ENCODE assay signal across 14 cellular contexts in genomic region chr1:204487256-204487615, GRCh38.
"Had no signal": no experiment of that assay in that cellular context is flagged by ENCODE, and none has a peak within 500 bp of the region (broad histone marks: within the 10 kb centered on the region; RNA-seq: fewer than 3 reads in every experiment).

No MANE protein-coding gene starts in this region.

- H3K4me3 Mint-ChIP-seq: activated naive CD8-positive, alpha-beta T cell; activated T-helper 1 cell treated with anti-CD3 and anti-CD28 coated beads, Interleukin-12 subunit alpha, Interleukin-12 subunit beta, Interleukin-2, Interleukin-4 antibody, amounts not matched to agents 30 ng/mL and 10 ng/mL and 1 ng/mL, durations not matched to agents 14 hours and 24 hours and 36 hours; neural crest cell; stimulated activated naive CD8-positive, alpha-beta T cell treated with anti-CD3 and anti-CD28 coated beads, Interleukin-15, Interleukin-2, amounts not matched to agents 100 ng/mL and 50 ng/mL, for 24 hours had no signal

- H3K9me3 Mint-ChIP-seq: activated T-helper 1 cell treated with anti-CD3 and anti-CD28 coated beads, Interleukin-12 subunit alpha, Interleukin-12 subunit beta, Interleukin-2, Interleukin-4 antibody, amounts not matched to agents 30 ng/mL and 10 ng/mL and 1 ng/mL, durations not matched to agents 14 hours and 24 hours and 36 hours; brain; neural crest cell; stimulated activated naive CD8-positive, alpha-beta T cell treated with anti-CD3 and anti-CD28 coated beads, Interleukin-15, Interleukin-2, amounts not matched to agents 100 ng/mL and 50 ng/mL, for 24 hours had no signal

- H3K27ac Mint-ChIP-seq: activated naive CD8-positive, alpha-beta T cell; activated T-helper 1 cell treated with anti-CD3 and anti-CD28 coated beads, Interleukin-12 subunit alpha, Interleukin-12 subunit beta, Interleukin-2, Interleukin-4 antibody, amounts not matched to agents 30 ng/mL and 10 ng/mL and 1 ng/mL, durations not matched to agents 14 hours and 24 hours and 36 hours; stimulated activated naive CD8-positive, alpha-beta T cell treated with anti-CD3 and anti-CD28 coated beads, Interleukin-15, Interleukin-2, amounts not matched to agents 100 ng/mL and 50 ng/mL, for 24 hours had no signal

- DNase-seq: activated CD4-positive, alpha-beta T cell treated with anti-CD3 and anti-CD28 coated beads, Interleukin-2, amount 50 U/mL, for 4 hours; caudate nucleus; dorsolateral prefrontal cortex; foreskin keratinocyte; head of caudate nucleus; left lung; T-helper 2 cell; transverse colon; uterus had no signal

- H3K27me3 Mint-ChIP-seq: activated naive CD8-positive, alpha-beta T cell; stimulated activated naive CD8-positive, alpha-beta T cell treated with anti-CD3 and anti-CD28 coated beads, Interleukin-15, Interleukin-2, amounts not matched to agents 100 ng/mL and 50 ng/mL, for 24 hours had no signal

- ATAC-seq: foreskin keratinocyte, left lung had no signal
